In the genomic region with DNA sequence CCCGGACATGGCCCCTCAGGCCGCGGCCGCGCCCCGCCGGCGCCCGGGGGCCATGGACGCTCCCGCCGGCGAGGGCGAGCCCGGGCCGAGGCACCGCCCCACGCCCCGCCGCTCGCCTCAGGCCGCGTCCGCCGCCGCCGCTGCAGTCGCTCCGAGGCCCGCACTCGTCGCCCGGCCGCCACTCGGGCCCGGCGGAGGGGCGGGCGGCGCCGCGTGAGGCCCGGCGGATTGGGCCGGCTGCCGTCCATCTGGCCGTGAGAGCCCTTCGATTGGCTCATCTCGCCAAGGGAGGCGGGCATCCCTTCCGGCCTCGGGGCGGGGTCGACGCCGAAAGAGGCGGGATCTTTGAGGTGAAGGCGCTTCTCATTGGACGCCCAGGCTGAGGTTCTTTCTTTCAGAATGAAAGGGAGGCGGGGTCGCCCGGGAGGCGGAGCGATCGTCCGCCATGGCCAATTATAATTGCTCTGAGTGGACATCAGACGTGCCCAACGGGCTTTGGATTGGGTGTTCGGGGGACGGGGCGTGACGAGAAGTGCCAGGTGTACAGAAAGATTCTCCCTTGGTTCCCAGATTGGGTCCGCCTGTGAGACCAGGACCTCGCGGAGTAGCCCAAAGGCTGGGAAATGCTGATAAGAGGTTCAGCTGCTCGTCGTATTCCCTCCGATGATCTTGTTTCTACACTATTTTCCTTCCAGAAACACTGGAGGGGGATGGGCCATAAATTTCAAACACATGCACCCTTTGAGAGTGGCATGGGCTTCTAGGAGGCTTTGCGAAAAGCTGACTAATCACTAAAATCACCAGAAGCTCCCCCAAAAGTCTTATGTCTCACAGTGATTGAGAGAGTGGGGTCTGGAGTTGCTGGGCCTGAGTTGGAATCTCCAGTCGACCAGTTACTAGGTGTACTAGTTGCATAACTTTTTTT, we compare ENCODE assay signal across 8 cellular contexts.
DNase-seq lines count a peak whose midpoint lies in the region; ATAC-seq and TF ChIP-seq lines count a peak whose summit lies in the region.

A gene with protein sequence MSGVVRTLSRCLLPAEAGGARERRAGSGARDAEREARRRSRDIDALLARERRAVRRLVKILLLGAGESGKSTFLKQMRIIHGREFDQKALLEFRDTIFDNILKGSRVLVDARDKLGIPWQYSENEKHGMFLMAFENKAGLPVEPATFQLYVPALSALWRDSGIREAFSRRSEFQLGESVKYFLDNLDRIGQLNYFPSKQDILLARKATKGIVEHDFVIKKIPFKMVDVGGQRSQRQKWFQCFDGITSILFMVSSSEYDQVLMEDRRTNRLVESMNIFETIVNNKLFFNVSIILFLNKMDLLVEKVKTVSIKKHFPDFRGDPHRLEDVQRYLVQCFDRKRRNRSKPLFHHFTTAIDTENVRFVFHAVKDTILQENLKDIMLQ (minus strand): TSS at position 156 of the 925 bp plus-strand sequence. CDS start 147 bp downstream, at position 9.

- peak within 1 kb of the TSS; percentile 77 for H3K4me3 ChIP-seq in choroid plexus epithelial cell (ENCODE audit: low read depth, low read length)

- ATAC-seq in HG03439 (IDR thresholded peaks at IDR 0.05; ENCODE audit: unreplicated experiment), result peak; percentile 95

- DNase-seq in AML-193 (lab: John Stamatoyannopoulos, UW), result peak; percentile 81 to 93
- DNase-seq in NCI-H510A treated with DMSO at 0.1 percent for 48 hours (lab: John Stamatoyannopoulos, UW), result peak; percentile 96
- peak; percentile 97 to 98 for DNase-seq in activated CD4-positive, alpha-beta T cell treated with anti-CD3 and anti-CD28 coated beads for 24 hours (ENCODE audit: low read depth in 2 of 2)
- peak; percentile 99 for DNase-seq in choroid plexus epithelial cell (ENCODE audit: low read depth)
- DNase-seq in kidney glomerular epithelial cell (lab: John Stamatoyannopoulos, UW), result peak; percentile 94
- DNase-seq in stimulated activated CD4-positive, alpha-beta T cell treated with anti-CD3 and anti-CD28 coated beads, Interleukin-1b, Interleukin-23, amount 100 ng/mL, for 24 hours (ENCODE audit: low read depth in 4 of 4, low spot score in 1 of 4), result peak; percentile 92 to 98 (median 96)

- peak; percentile 51 for TF ChIP-seq POLR2A in GM19193 (IDR thresholded peaks at IDR 0.05; ENCODE audit: extremely low read depth, insufficient read depth, insufficient read length)

- no peak for TF ChIP-seq CTCF in choroid plexus epithelial cell (conservative IDR thresholded peaks at IDR 0.05; ENCODE audit: low read depth, low read length)

Comparison
In these comparisons a context has a peak if more than half of its experiments do, and no peak if none do; other contexts are left out.
1. Peak in every context shown above with its lines: DNase-seq, ATAC-seq and H3K4me3 ChIP-seq.